ENCODE assay signal across 1 cellular context in the genomic region with DNA sequence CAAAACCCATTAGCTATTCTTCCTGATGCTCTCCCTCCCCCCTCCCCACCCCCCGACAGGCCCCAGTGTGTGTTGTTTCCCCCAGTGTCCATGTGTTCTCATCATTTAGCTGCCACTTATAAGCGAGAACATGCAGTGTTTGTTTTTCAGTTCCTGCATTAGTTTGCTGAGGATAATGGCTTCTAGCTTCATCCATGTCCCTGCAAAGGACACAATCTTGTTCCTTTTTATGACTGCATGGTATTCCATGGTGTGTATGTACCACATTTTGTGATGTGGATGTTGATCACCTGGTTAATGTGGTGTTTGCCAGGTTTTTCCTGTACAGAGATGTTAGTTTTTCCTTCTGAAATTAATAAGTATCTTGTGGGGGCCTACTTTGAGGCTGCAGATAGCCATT.
TF ChIP-seq lines count a peak whose summit lies in the region.

No MANE protein-coding gene starts in this region.

TF ChIP-seq in A549, 52 proteins besides CTCF, POLR2A, EP300 and RAD21 (continued from another document):
- no peak for TF ChIP-seq HMGXB4 (CRISPR knock-in tag; IDR thresholded peaks at IDR 0.05; ENCODE audit: borderline replicate concordance)
- no peak for TF ChIP-seq ZSCAN20 (CRISPR knock-in tag; IDR thresholded peaks at IDR 0.05)
- no peak for TF ChIP-seq HOXA7 (CRISPR knock-in tag; IDR thresholded peaks at IDR 0.05)
- TF ChIP-seq MAZ (IDR thresholded peaks at IDR 0.05; ENCODE audit: borderline replicate concordance, low read depth, low read length) = no peak
- TF ChIP-seq ZC3H11A (IDR thresholded peaks at IDR 0.05) = no peak
- no peak for TF ChIP-seq JUNB (IDR thresholded peaks at IDR 0.05)
- TF ChIP-seq NFE2L2 (conservative IDR thresholded peaks at IDR 0.05; ENCODE audit: low read length) = no peak
- no peak for TF ChIP-seq HOXB5 (CRISPR knock-in tag; IDR thresholded peaks at IDR 0.05)
- TF ChIP-seq FOXS1 (CRISPR knock-in tag; IDR thresholded peaks at IDR 0.05) = no peak
- TF ChIP-seq SREBF2 (IDR thresholded peaks at IDR 0.05) = no peak
- no peak for TF ChIP-seq HDAC2 (IDR thresholded peaks at IDR 0.05)
- no peak for TF ChIP-seq CHD4 (IDR thresholded peaks at IDR 0.05; ENCODE audit: borderline replicate concordance)
